In the genomic region with DNA sequence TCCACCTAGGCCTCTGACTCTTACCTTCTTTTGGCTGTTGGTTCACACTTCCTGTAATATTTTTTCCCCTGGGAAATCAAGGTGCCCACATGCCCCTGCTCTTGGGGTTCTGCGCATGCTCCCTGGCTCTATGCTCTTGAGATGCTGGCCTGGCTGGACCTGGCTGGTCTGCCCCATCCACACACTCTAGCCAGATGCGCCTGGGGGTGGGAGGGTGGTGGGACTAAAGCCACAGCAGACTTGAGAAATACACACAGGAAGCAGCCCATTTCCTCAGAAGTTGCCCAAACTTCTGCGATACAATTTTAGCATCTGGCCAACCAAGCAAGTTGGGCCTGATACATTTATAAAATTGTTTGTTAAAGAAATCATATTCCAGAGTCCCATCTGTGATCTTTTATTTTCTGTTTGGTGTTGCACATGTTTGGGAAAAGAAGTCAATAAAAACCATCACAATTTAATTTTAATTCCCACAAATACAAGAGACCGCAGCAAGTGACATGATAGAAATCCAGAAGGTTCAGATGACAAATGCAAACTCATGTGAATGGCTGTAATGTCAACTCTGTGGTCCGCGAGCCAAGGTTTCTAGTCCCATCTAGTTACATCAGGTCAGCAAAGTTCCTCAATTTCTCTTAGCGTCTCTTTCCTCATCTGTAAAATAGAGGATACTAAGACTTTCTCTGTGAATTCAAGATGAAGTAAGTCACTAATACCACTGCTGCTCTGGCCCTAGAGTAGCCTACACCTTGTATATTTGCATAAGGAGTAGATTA, we compare ENCODE assay signal across 13 cellular contexts. TPM values are rescaled to one million over a fixed set of nuclear protein-coding genes. Genes with fewer than 3 reads are reported as not detected.
DNase-seq lines count a peak whose midpoint lies in the region; ATAC-seq and TF ChIP-seq lines count a peak whose summit lies in the region.
"Had no signal": no experiment of that assay in that cellular context is flagged by ENCODE, and none has a peak within 500 bp of the region (broad histone marks: within the 10 kb centered on the region; RNA-seq: fewer than 3 reads in every experiment).

No MANE protein-coding gene starts in this region.

- no peak for TF ChIP-seq EP300 in suprapubic skin (IDR thresholded peaks at IDR 0.05)

- CTCF ChIA-PET in activated CD8-positive, alpha-beta memory T cell treated with anti-CD3 and anti-CD28 coated beads, Interleukin-2, amount 10 ng/mL, durations not matched to agents 7 days and 5 days (lab: Charles Lee), result no interaction called here
- CTCF ChIA-PET in OCI-LY7 (lab: Charles Lee; ENCODE audit: unreplicated experiment), result no interaction called here

- intact Hi-C loops in OCI-LY7 (cut with micrococcal nuclease; ENCODE audit: unreplicated experiment) (loop anchor here (10.0 kb wide), 1 partner anchor 195 kb away; no protein-coding TSS in a partner anchor), right cardiac atrium (cut with DNase I) (loop anchor here in 1 of 4 donors (5.0 kb wide), 1 partner anchor 52 kb away; no protein-coding TSS in a partner anchor)

- H3K9me2 ChIP-seq in OCI-LY7 (ENCODE audit: insufficient read depth, low read length), result no peaks in the 10 kb centered on the region

- no peaks in the 10 kb centered on the region; the same call in 1 of the 2 replicates for H3K36me3 ChIP-seq in OCI-LY7 (ENCODE audit: insufficient read depth, low read length)
- H3K36me3 ChIP-seq in suprapubic skin, result no peaks in the 10 kb centered on the region
- H3K36me3 ChIP-seq: brain microvascular endothelial cell had no signal

- no peak overlapping the region for H3K27ac Mint-ChIP-seq in activated CD8-positive, alpha-beta memory T cell treated with anti-CD3 and anti-CD28 coated beads, Interleukin-2, amount 10 ng/mL, durations not matched to agents 7 days and 5 days
- H3K27ac Mint-ChIP-seq in progenitor cell of endocrine pancreas, result no peak overlapping the region

- H3K4me3 ChIP-seq in OCI-LY7 (ENCODE audit: low read depth, low read length, poor library complexity, severe bottlenecking) (peak overlapping the region; percentile 9), right cardiac atrium (ENCODE audit: low read length) (no peak overlapping the region), suprapubic skin (no peak overlapping the region)

- DNase-seq in activated CD8-positive, alpha-beta memory T cell treated with anti-CD3 and anti-CD28 coated beads, Interleukin-2, amount 10 ng/mL, durations not matched to agents 7 days and 5 days, result peak; percentile 29
- no peak for DNase-seq in activated CD8-positive, alpha-beta memory T cell treated with anti-CD3 and anti-CD28 coated beads, Interleukin-2, amount 50 U/mL, for 4 hours
- DNase-seq in OCI-LY7 (ENCODE audit: low spot score), result peak; percentile 42
- DNase-seq in right cardiac atrium, result peak in 2 of 3 donors; percentile 67 to 74
- no peak for DNase-seq in suprapubic skin (ENCODE audit: low spot score in 2 of 2)
- no peak for DNase-seq in progenitor cell of endocrine pancreas (ENCODE audit: low spot score, unreplicated experiment)
- DNase-seq in germinal center (ENCODE audit: low spot score), result no peak
- DNase-seq: activated T-cell treated with anti-CD3 and anti-CD28 coated beads, Interleukin-2, amount 50 U/mL, for 48 hours; brain microvascular endothelial cell; DMS 273 treated with DMSO at 0.1 percent for 48 hours; stimulated activated CD8-positive, alpha-beta memory T cell treated with anti-CD3 and anti-CD28 coated beads, Interleukin-4, amount 100 ng/mL, for 48 hours had no signal

- ATAC-seq in activated CD8-positive, alpha-beta memory T cell treated with anti-CD3 and anti-CD28 coated beads, Interleukin-2, amount 10 ng/mL, durations not matched to agents 7 days and 5 days, result no peak
- ATAC-seq in right cardiac atrium, result no peak
- no peak for ATAC-seq in GM21737 (IDR thresholded peaks at IDR 0.05; ENCODE audit: unreplicated experiment)

- H3K4me1 Mint-ChIP-seq in activated CD8-positive, alpha-beta memory T cell treated with anti-CD3 and anti-CD28 coated beads, Interleukin-2, amount 10 ng/mL, durations not matched to agents 7 days and 5 days, result peaks cover 58% of the 10 kb centered on the region
- H3K4me1 Mint-ChIP-seq in progenitor cell of endocrine pancreas (ENCODE audit: low read depth), result no peaks in the 10 kb centered on the region

- peak overlapping the region; percentile 72 for H3K4me2 ChIP-seq in OCI-LY7 (ENCODE audit: low read length)

- H3K9me3 ChIP-seq in OCI-LY7 (ENCODE audit: low read length) (peaks cover 11% of the 10 kb centered on the region; the same call in 1 of the 2 replicates), right cardiac atrium (ENCODE audit: control insufficient read depth, low read length) (no peaks in the 10 kb centered on the region), suprapubic skin (no peaks in the 10 kb centered on the region)

- H3K27me3 ChIP-seq in right cardiac atrium (ENCODE audit: control insufficient read depth, insufficient read depth), result no peaks in the 10 kb centered on the region
- no peaks in the 10 kb centered on the region for H3K27me3 ChIP-seq in suprapubic skin
- H3K27me3 ChIP-seq: brain microvascular endothelial cell had no signal

- H3K27me3 Mint-ChIP-seq in activated CD8-positive, alpha-beta memory T cell treated with anti-CD3 and anti-CD28 coated beads, Interleukin-2, amount 10 ng/mL, durations not matched to agents 7 days and 5 days, result peaks cover 17% of the 10 kb centered on the region
- H3K27me3 Mint-ChIP-seq in progenitor cell of endocrine pancreas, result no peaks in the 10 kb centered on the region

- no peaks in the 10 kb centered on the region for H4K20me1 ChIP-seq in OCI-LY7 (ENCODE audit: insufficient read depth, low read length)

- TF ChIP-seq POLR2A in suprapubic skin (IDR thresholded peaks at IDR 0.05), result no peak

- H3K27ac ChIP-seq in OCI-LY7 (ENCODE audit: low read depth, low read length, poor library complexity, severe bottlenecking), result peak overlapping the region; percentile 85
- H3K27ac ChIP-seq in right cardiac atrium (ENCODE audit: low read length), result no peak overlapping the region
- H3K27ac ChIP-seq in suprapubic skin, result peak overlapping the region; percentile 6
- H3K27ac ChIP-seq: brain microvascular endothelial cell, epithelial cell of prostate had no signal

- peaks cover 5% of the 10 kb centered on the region for H3K36me3 Mint-ChIP-seq in activated CD8-positive, alpha-beta memory T cell treated with anti-CD3 and anti-CD28 coated beads, Interleukin-2, amount 10 ng/mL, durations not matched to agents 7 days and 5 days
- H3K36me3 Mint-ChIP-seq in progenitor cell of endocrine pancreas (ENCODE audit: insufficient read depth), result no peaks in the 10 kb centered on the region

- no peak overlapping the region for H3K4me3 Mint-ChIP-seq in activated CD8-positive, alpha-beta memory T cell treated with anti-CD3 and anti-CD28 coated beads, Interleukin-2, amount 10 ng/mL, durations not matched to agents 7 days and 5 days
- no peak overlapping the region for H3K4me3 Mint-ChIP-seq in progenitor cell of endocrine pancreas (ENCODE audit: low read depth)

- no TSS peak for BruUV-seq in OCI-LY7 (replicated peaks; lab: Mats Ljungman, UMichigan)

- H3K9me3 Mint-ChIP-seq in activated CD8-positive, alpha-beta memory T cell treated with anti-CD3 and anti-CD28 coated beads, Interleukin-2, amount 10 ng/mL, durations not matched to agents 7 days and 5 days (ENCODE audit: low read depth), result no peaks in the 10 kb centered on the region
- no peaks in the 10 kb centered on the region for H3K9me3 Mint-ChIP-seq in progenitor cell of endocrine pancreas (ENCODE audit: low read depth)

- POLR2A ChIA-PET in OCI-LY7 (lab: Charles Lee), result no interaction called here

- peaks cover 77% of the 10 kb centered on the region for H3K4me1 ChIP-seq in OCI-LY7 (ENCODE audit: insufficient read depth, low read length, poor library complexity, severe bottlenecking)
- peaks cover 19% of the 10 kb centered on the region for H3K4me1 ChIP-seq in right cardiac atrium (ENCODE audit: control insufficient read depth, insufficient read depth, low read length)
- peaks cover 54% of the 10 kb centered on the region for H3K4me1 ChIP-seq in suprapubic skin

- H2AFZ ChIP-seq in OCI-LY7 (ENCODE audit: low read length), result peak overlapping the region; percentile 59; the same call in 1 of the 2 replicates

- TF ChIP-seq CTCF in OCI-LY7 (conservative IDR thresholded peaks at IDR 0.05; ENCODE audit: low read length) (no peak), suprapubic skin (IDR thresholded peaks at IDR 0.05) (no peak), progenitor cell of endocrine pancreas (IDR thresholded peaks at IDR 0.05; ENCODE audit: unreplicated experiment) (no peak)

- H3K79me2 ChIP-seq in OCI-LY7 (ENCODE audit: insufficient read depth, low read depth, low read length), result no peaks in the 10 kb centered on the region

- 83% methylated on average over 7 of the region's 7 CpGs for WGBS in right cardiac atrium
- 74% methylated on average over 7 of the region's 7 CpGs for WGBS in suprapubic skin

RNA-seq across cellular contexts. Expression of gene MEF2A, which starts 55.9 kb away (rescaled TPM):
- total RNA-seq in activated CD8-positive, alpha-beta memory T cell treated with anti-CD3 and anti-CD28 coated beads, Interleukin-2, amount 10 ng/mL, durations not matched to agents 7 days and 5 days, result 10 to 100 TPM; 20.4 to 23.4 TPM
- 27.3 and 28.0 TPM in 2 replicates for total RNA-seq in OCI-LY7 (2014; rRNA removed; shearing (Covaris generic))
- total RNA-seq in OCI-LY7 (2022), result 33.5 and 38.2 TPM in 2 replicates
- total RNA-seq in right cardiac atrium, result 100 to 1,000 TPM; 145 to 177 (median 174) TPM
- 65.9 TPM for polyA plus RNA-seq in right cardiac atrium
- 100 to 1,000 TPM in 1 of 4 donors, 10 to 100 TPM in 3; 70.1 to 222 (median 78.8) TPM for total RNA-seq in suprapubic skin
- total RNA-seq in progenitor cell of endocrine pancreas, result 36.2 TPM in 2 replicates

Comparison
In these comparisons a context has a peak if more than half of its experiments do, and no peak if none do; other contexts are left out.
1. DNase-seq: peak in activated CD8-positive, alpha-beta memory T cell treated with anti-CD3 and anti-CD28 coated beads, Interleukin-2, amount 10 ng/mL, durations not matched to agents 7 days and 5 days (single experiment), OCI-LY7 (single experiment) and right cardiac atrium (2 of 3); none in activated CD8-positive, alpha-beta memory T cell treated with anti-CD3 and anti-CD28 coated beads, Interleukin-2, amount 50 U/mL, for 4 hours (single experiment), suprapubic skin (0 of 2), progenitor cell of endocrine pancreas (single experiment) and germinal center (single experiment).